In genomic region chr7:12637328-12637727, GRCh38 we compare ENCODE assay signal across 16 cellular contexts.
"Had no signal": no experiment of that assay in that cellular context is flagged by ENCODE, and none has a peak within 500 bp of the region (broad histone marks: within the 10 kb centered on the region; RNA-seq: fewer than 3 reads in every experiment).

No MANE protein-coding gene starts in this region.

- H3K27ac Mint-ChIP-seq: activated CD8-positive, alpha-beta memory T cell treated with anti-CD3 and anti-CD28 coated beads, Interleukin-2, amount 10 ng/mL, durations not matched to agents 7 days and 5 days; activated naive CD4-positive, alpha-beta T cell treated with anti-CD3 and anti-CD28 coated beads, Interleukin-2, amount 10 ng/mL, durations not matched to agents 7 days and 5 days; endodermal cell; T-helper 2 cell treated with Interferon-gamma antibody and Interleukin-4, amounts not matched to agents 5 μg/mL and 100 μg/mL, for 36 hours had no signal

- H3K4me3 Mint-ChIP-seq: activated naive CD4-positive, alpha-beta T cell treated with anti-CD3 and anti-CD28 coated beads, Interleukin-2, amount 10 ng/mL, durations not matched to agents 7 days and 5 days; endodermal cell; neural progenitor cell; T-helper 2 cell treated with Interferon-gamma antibody and Interleukin-4, amounts not matched to agents 5 μg/mL and 100 μg/mL, for 36 hours had no signal

- H3K4me2 ChIP-seq: neural progenitor cell had no signal

- ATAC-seq: activated CD8-positive, alpha-beta memory T cell treated with anti-CD3 and anti-CD28 coated beads, Interleukin-2, amount 10 ng/mL, durations not matched to agents 7 days and 5 days; gastrocnemius medialis; lower lobe of right lung had no signal

- H3K4me3 ChIP-seq: ascending aorta, gastrocnemius medialis, heart right ventricle, lower lobe of right lung, neural progenitor cell, pancreas, thyroid gland had no signal

- H3K9ac ChIP-seq: neural progenitor cell had no signal

- DNase-seq: activated CD4-positive, alpha-beta T cell treated with anti-CD3 and anti-CD28 coated beads, Interleukin-2, amount 50 U/mL, for 4 hours; activated CD8-positive, alpha-beta memory T cell treated with anti-CD3 and anti-CD28 coated beads, Interleukin-2, amount 10 ng/mL, durations not matched to agents 7 days and 5 days; activated naive CD4-positive, alpha-beta T cell treated with anti-CD3 and anti-CD28 coated beads, Interleukin-2, amount 10 ng/mL, durations not matched to agents 7 days and 5 days; activated T-cell treated with anti-CD3 and anti-CD28 coated beads, Interleukin-2, amount 50 U/mL, for 1 hour; endodermal cell; gastrocnemius medialis; heart right ventricle; left cardiac atrium; lower lobe of right lung; pancreas; stimulated activated CD4-positive, alpha-beta T cell treated with anti-CD3 and anti-CD28 coated beads, Interleukin-12 subunit alpha, Interleukin-12 subunit beta, amount 100 ng/mL, for 4 hours; stimulated activated CD4-positive, alpha-beta T cell treated with anti-CD3 and anti-CD28 coated beads, Interleukin-2, amount 100 ng/mL, for 24 hours; thyroid gland had no signal

- H3K9me3 ChIP-seq: ascending aorta, gastrocnemius medialis, heart right ventricle, lower lobe of right lung, pancreas, thyroid gland had no signal

- H3K9me3 Mint-ChIP-seq: activated naive CD4-positive, alpha-beta T cell treated with anti-CD3 and anti-CD28 coated beads, Interleukin-2, amount 10 ng/mL, durations not matched to agents 7 days and 5 days; endodermal cell; neural progenitor cell; T-helper 2 cell treated with Interferon-gamma antibody and Interleukin-4, amounts not matched to agents 5 μg/mL and 100 μg/mL, for 36 hours had no signal

- H3K36me3 ChIP-seq: ascending aorta, gastrocnemius medialis, heart right ventricle, lower lobe of right lung, neural progenitor cell, pancreas, thyroid gland had no signal

- H3K36me3 Mint-ChIP-seq: activated CD8-positive, alpha-beta memory T cell treated with anti-CD3 and anti-CD28 coated beads, Interleukin-2, amount 10 ng/mL, durations not matched to agents 7 days and 5 days; activated naive CD4-positive, alpha-beta T cell treated with anti-CD3 and anti-CD28 coated beads, Interleukin-2, amount 10 ng/mL, durations not matched to agents 7 days and 5 days; neural progenitor cell had no signal

- H3K4me1 ChIP-seq: ascending aorta, gastrocnemius medialis, neural progenitor cell, pancreas had no signal

- H3K4me1 Mint-ChIP-seq: endodermal cell had no signal

- H3K27ac ChIP-seq: ascending aorta, gastrocnemius medialis, lower lobe of right lung, neural progenitor cell, pancreas, thyroid gland had no signal

- H3K27me3 ChIP-seq: ascending aorta, gastrocnemius medialis, neural progenitor cell, thyroid gland had no signal
